In the genomic region with DNA sequence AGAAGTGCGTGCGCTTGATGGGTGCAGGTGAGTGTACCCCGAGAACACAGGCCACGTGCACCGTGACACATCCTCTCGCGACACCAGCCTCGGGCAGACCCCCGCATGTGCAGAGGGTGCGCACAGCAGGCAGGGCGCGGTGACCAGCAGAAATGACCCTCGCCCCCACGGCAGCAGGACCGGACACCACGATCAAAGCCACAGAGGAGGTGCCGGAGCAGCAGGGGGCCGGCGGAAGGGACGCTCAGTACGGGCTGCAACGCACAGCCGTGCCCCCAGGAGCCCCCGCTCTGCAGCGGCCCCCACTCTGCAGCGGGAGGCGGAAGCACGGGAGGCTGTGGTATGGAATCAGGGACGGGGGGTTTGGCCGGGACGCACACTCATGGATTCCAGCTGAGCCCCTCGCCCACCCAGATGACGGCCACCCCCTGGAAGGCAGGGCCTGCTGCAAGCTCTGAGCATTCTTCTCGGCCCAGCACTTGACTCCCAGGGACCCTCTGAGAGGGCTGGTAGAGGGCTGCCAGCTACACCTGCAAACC, we compare ENCODE assay signal across 2 cellular contexts.
A peak's percentile ranks its signal among the peaks of the same experiment; 100 is the strongest.
TF ChIP-seq lines count a peak whose summit lies in the region.

No MANE protein-coding gene starts in this region.

TF ChIP-seq in IMR-90, 13 proteins besides CTCF, POLR2A, EP300 and RAD21:
- TF ChIP-seq MAZ (IDR thresholded peaks at IDR 0.05; ENCODE audit: borderline replicate concordance, low read depth, low read length) (no peak), CHD1 (IDR thresholded peaks at IDR 0.05; ENCODE audit: low read depth, low read length) (no peak), SMC3 (IDR thresholded peaks at IDR 0.05; ENCODE audit: low read depth, low read length) (no peak), USF2 (IDR thresholded peaks at IDR 0.05; ENCODE audit: low read depth, low read length) (no peak), MXI1 (IDR thresholded peaks at IDR 0.05; ENCODE audit: borderline replicate concordance, low read depth, low read length) (no peak), RFX5 (IDR thresholded peaks at IDR 0.05; ENCODE audit: low read depth, low read length) (no peak), MAFK (IDR thresholded peaks at IDR 0.05; ENCODE audit: low read depth, low read length) (no peak), CEBPB (IDR thresholded peaks at IDR 0.05; ENCODE audit: low read depth, low read length) (no peak)
- TF ChIP-seq, protein P1, sequence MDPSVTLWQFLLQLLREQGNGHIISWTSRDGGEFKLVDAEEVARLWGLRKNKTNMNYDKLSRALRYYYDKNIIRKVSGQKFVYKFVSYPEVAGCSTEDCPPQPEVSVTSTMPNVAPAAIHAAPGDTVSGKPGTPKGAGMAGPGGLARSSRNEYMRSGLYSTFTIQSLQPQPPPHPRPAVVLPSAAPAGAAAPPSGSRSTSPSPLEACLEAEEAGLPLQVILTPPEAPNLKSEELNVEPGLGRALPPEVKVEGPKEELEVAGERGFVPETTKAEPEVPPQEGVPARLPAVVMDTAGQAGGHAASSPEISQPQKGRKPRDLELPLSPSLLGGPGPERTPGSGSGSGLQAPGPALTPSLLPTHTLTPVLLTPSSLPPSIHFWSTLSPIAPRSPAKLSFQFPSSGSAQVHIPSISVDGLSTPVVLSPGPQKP (IDR thresholded peaks at IDR 0.05; ENCODE audit: borderline replicate concordance, low read depth, low read length), result no peak

TF ChIP-seq in K562, 482 proteins besides CTCF, POLR2A, EP300 and RAD21:
- TF ChIP-seq, protein P2, sequence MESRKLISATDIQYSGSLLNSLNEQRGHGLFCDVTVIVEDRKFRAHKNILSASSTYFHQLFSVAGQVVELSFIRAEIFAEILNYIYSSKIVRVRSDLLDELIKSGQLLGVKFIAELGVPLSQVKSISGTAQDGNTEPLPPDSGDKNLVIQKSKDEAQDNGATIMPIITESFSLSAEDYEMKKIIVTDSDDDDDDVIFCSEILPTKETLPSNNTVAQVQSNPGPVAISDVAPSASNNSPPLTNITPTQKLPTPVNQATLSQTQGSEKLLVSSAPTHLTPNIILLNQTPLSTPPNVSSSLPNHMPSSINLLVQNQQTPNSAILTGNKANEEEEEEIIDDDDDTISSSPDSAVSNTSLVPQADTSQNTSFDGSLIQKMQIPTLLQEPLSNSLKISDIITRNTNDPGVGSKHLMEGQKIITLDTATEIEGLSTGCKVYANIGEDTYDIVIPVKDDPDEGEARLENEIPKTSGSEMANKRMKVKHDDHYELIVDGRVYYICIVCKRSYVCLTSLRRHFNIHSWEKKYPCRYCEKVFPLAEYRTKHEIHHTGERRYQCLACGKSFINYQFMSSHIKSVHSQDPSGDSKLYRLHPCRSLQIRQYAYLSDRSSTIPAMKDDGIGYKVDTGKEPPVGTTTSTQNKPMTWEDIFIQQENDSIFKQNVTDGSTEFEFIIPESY (CRISPR knock-in tag; IDR thresholded peaks at IDR 0.05), result peak; percentile 82
- TF ChIP-seq MEF2D (tag; conservative IDR thresholded peaks at IDR 0.05; ENCODE audit: low read depth), result no peak
- peak; percentile 54; the same call in 1 of the 2 replicates for TF ChIP-seq MBD1 (CRISPR knock-in tag; IDR thresholded peaks at IDR 0.05)
- TF ChIP-seq THRA (IDR thresholded peaks at IDR 0.05), result no peak
